Comparison of ENCODE assay signal across 1 cellular context in the genomic region with DNA sequence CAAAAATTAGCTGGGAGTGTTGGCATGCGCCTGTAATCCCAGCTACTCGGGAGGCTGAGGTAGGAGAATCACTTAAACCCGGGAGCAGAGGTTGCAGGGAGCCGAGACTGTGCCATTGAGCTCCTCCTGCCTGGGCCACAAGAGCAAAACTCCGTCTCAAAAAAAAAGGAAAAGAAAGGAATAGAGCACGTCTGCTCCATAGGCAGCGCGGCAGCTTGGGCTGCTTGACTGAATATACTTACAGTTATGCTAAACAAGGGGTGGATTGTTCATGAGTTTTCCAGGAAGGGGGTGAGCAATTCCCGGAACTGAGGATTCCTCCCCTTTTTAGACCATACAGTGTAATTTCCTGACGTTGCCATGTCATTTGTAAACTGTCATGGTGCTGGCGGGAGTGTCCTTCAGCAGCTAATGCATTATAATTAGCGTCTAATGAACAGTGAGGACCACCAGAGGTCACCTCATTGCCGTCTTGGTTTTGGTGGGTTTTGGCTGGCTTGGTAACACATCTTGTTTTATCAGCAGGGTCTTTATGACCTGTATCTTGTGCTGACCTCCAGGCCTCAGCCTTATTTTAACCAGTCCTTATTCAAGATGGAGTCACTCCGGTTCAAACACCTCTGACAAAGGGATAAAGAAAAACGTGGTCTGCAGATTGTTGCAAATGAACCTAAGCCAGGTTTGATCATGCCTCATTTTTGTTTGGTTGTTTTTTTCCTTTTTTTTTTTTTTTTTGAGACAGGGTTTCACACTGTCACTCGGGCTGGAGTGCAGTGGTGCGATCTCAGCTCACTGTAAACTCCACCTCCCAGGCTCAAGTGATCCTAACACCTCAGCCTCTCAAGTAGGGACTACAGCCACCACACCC.
TF ChIP-seq lines count a peak whose summit lies in the region.

No MANE protein-coding gene starts in this region.

TF ChIP-seq in K562, 482 proteins besides CTCF, POLR2A, EP300 and RAD21 (continued from another document and continues in another):
- peak in 1 of 3 experiments; percentile 95; a peak in 2 of 6 replicates for TF ChIP-seq ZBTB11 (CRISPR knock-in tag; IDR thresholded peaks at IDR 0.05)
- TF ChIP-seq LEF1 (IDR thresholded peaks at IDR 0.05): no peak; the same call in 1 of the 2 replicates
- peak; percentile 100 for TF ChIP-seq ZNF589 (CRISPR knock-in tag; IDR thresholded peaks at IDR 0.05; ENCODE audit: low read depth)
- peak; percentile 99 for TF ChIP-seq NUFIP1 (IDR thresholded peaks at IDR 0.05; ENCODE audit: partially characterized antibody)
- TF ChIP-seq, protein P1, sequence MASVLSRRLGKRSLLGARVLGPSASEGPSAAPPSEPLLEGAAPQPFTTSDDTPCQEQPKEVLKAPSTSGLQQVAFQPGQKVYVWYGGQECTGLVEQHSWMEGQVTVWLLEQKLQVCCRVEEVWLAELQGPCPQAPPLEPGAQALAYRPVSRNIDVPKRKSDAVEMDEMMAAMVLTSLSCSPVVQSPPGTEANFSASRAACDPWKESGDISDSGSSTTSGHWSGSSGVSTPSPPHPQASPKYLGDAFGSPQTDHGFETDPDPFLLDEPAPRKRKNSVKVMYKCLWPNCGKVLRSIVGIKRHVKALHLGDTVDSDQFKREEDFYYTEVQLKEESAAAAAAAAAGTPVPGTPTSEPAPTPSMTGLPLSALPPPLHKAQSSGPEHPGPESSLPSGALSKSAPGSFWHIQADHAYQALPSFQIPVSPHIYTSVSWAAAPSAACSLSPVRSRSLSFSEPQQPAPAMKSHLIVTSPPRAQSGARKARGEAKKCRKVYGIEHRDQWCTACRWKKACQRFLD (CRISPR knock-in tag; IDR thresholded peaks at IDR 0.05): peak; percentile 100
- peak; percentile 78; the same call in 1 of the 2 replicates for TF ChIP-seq ZNF655 (CRISPR knock-in tag; IDR thresholded peaks at IDR 0.05)
- TF ChIP-seq ZC3H11A (IDR thresholded peaks at IDR 0.05; ENCODE audit: low read depth, low read length): no peak
- peak; percentile 16; the same call in 1 of the 2 replicates for TF ChIP-seq CTBP1 (IDR thresholded peaks at IDR 0.05; ENCODE audit: borderline replicate concordance)
- peak; percentile 100 for TF ChIP-seq BACH1 (tag; IDR thresholded peaks at IDR 0.05)
- peak; percentile 99 for TF ChIP-seq ZNF79 (CRISPR knock-in tag; IDR thresholded peaks at IDR 0.05; ENCODE audit: low read depth)
- peak; percentile 100 for TF ChIP-seq ZNF76 (CRISPR knock-in tag; IDR thresholded peaks at IDR 0.05; ENCODE audit: borderline replicate concordance)
- TF ChIP-seq TCF3 (CRISPR knock-in tag; IDR thresholded peaks at IDR 0.05): peak; percentile 45; the same call in 1 of the 2 replicates
- TF ChIP-seq FOXO4 (CRISPR knock-in tag; IDR thresholded peaks at IDR 0.05): peak; percentile 99
- TF ChIP-seq ATF7 (IDR thresholded peaks at IDR 0.05): peak; percentile 91
- peak; percentile 96 for TF ChIP-seq NFE2L1 (tag; IDR thresholded peaks at IDR 0.05; ENCODE audit: borderline replicate concordance, low read depth)
- no peak for TF ChIP-seq ZNF263 (CRISPR knock-in tag; IDR thresholded peaks at IDR 0.05; ENCODE audit: borderline replicate concordance)
- TF ChIP-seq MLX (CRISPR knock-in tag; conservative IDR thresholded peaks at IDR 0.05): peak in 1 of 2 experiments; percentile 86; a peak in 1 of 4 replicates
- TF ChIP-seq ZBTB2 (IDR thresholded peaks at IDR 0.05): peak; percentile 84
- no peak for TF ChIP-seq CBFB (CRISPR knock-in tag; IDR thresholded peaks at IDR 0.05)
- peak; percentile 100 for TF ChIP-seq ZNF592 (IDR thresholded peaks at IDR 0.05)
- no peak for TF ChIP-seq NELFE (IDR thresholded peaks at IDR 0.05; ENCODE audit: insufficient read depth, insufficient read length)
- TF ChIP-seq ZNF212 (CRISPR knock-in tag; IDR thresholded peaks at IDR 0.05): peak; percentile 99
- TF ChIP-seq TCF15 (CRISPR knock-in tag; IDR thresholded peaks at IDR 0.05): peak; percentile 100
- no peak for TF ChIP-seq TGIF2 (CRISPR knock-in tag; IDR thresholded peaks at IDR 0.05)
- no peak for TF ChIP-seq CBX5 (IDR thresholded peaks at IDR 0.05; ENCODE audit: borderline replicate concordance, low read depth)
- TF ChIP-seq SP2 (IDR thresholded peaks at IDR 0.05; ENCODE audit: extremely low read depth, low read depth, low read length, poor library complexity, severe bottlenecking): no peak
- peak; percentile 73 for TF ChIP-seq SOX6 (IDR thresholded peaks at IDR 0.05)
- no peak for TF ChIP-seq SIN3B (IDR thresholded peaks at IDR 0.05; ENCODE audit: low read depth)
- TF ChIP-seq, protein P2, sequence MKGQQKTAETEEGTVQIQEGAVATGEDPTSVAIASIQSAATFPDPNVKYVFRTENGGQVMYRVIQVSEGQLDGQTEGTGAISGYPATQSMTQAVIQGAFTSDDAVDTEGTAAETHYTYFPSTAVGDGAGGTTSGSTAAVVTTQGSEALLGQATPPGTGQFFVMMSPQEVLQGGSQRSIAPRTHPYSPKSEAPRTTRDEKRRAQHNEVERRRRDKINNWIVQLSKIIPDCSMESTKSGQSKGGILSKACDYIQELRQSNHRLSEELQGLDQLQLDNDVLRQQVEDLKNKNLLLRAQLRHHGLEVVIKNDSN (CRISPR knock-in tag; IDR thresholded peaks at IDR 0.05): no peak
- peak; percentile 99 for TF ChIP-seq ZNF444 (CRISPR knock-in tag; IDR thresholded peaks at IDR 0.05)
- TF ChIP-seq HMGN3 (IDR thresholded peaks at IDR 0.05; ENCODE audit: borderline replicate concordance, extremely low read depth, insufficient read length, low read depth, low read length): no peak
- TF ChIP-seq POLR2G (IDR thresholded peaks at IDR 0.05; ENCODE audit: low read depth, low read length): peak; percentile 58
- peak; percentile 43 to 100; a peak in 3 of 4 replicates for TF ChIP-seq TEAD1 (CRISPR knock-in tag; IDR thresholded peaks at IDR 0.05)
- no peak for TF ChIP-seq TFAM (CRISPR knock-in tag; conservative IDR thresholded peaks at IDR 0.05)
- TF ChIP-seq NKRF (IDR thresholded peaks at IDR 0.05; ENCODE audit: borderline replicate concordance): peak; percentile 38; the same call in 1 of the 2 replicates
- peak; percentile 100 for TF ChIP-seq MEF2D (tag; conservative IDR thresholded peaks at IDR 0.05; ENCODE audit: low read depth)
- TF ChIP-seq ZNF12 (CRISPR knock-in tag; IDR thresholded peaks at IDR 0.05): no peak
- peak; percentile 91 for TF ChIP-seq ZNF253 (CRISPR knock-in tag; conservative IDR thresholded peaks at IDR 0.05)
